ENCODE assay signal across 1 cellular context in the genomic region with DNA sequence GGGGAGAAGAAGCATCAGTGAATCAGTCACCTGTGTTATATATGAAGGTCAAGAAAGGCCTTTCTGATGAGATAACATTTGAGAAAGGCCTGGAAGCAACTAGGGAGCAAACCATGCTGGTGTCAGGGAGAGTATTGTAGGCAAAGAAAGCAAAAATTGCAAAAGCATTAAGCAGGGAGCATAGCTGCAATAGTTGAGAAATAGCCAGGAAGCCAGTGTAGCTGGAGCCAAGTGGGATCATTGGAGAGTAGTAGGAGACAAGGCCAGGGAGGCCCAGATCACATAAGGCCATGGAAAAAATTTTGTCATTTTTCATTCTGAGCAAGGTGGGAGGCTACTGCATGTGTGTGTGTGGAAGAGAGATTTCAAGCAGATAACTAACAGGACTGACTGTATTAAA.
TF ChIP-seq lines count a peak whose summit lies in the region.

No MANE protein-coding gene starts in this region.

TF ChIP-seq in H1, 55 proteins besides CTCF, POLR2A, EP300 and RAD21 (continued from another document):
- TF ChIP-seq USF2 (IDR thresholded peaks at IDR 0.05; ENCODE audit: low read length): no peak
- no peak for TF ChIP-seq KDM1A (IDR thresholded peaks at IDR 0.05; ENCODE audit: borderline replicate concordance, low read length)
- TF ChIP-seq SAP30 (IDR thresholded peaks at IDR 0.05; ENCODE audit: insufficient read depth, insufficient replicate concordance, low read length): no peak
- TF ChIP-seq BACH1 (IDR thresholded peaks at IDR 0.05; ENCODE audit: low read length): no peak
- TF ChIP-seq, protein P1, sequence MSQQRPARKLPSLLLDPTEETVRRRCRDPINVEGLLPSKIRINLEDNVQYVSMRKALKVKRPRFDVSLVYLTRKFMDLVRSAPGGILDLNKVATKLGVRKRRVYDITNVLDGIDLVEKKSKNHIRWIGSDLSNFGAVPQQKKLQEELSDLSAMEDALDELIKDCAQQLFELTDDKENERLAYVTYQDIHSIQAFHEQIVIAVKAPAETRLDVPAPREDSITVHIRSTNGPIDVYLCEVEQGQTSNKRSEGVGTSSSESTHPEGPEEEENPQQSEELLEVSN (IDR thresholded peaks at IDR 0.05): no peak
- no peak for TF ChIP-seq CBX5 (IDR thresholded peaks at IDR 0.05; ENCODE audit: low read depth, low read length)
- TF ChIP-seq NANOG (IDR thresholded peaks at IDR 0.05; ENCODE audit: insufficient read depth, low read depth, low read length, poor library complexity, severe bottlenecking): no peak
- no peak for TF ChIP-seq TAF1 (IDR thresholded peaks at IDR 0.05; ENCODE audit: low read depth, low read length)
- no peak for TF ChIP-seq TBP (IDR thresholded peaks at IDR 0.05; ENCODE audit: low read depth, low read length)
- TF ChIP-seq SP4 (IDR thresholded peaks at IDR 0.05; ENCODE audit: low read length): no peak
TF ChIP-seq in H1: peak in this region for 0.
